In genomic region chr9:135340726-135341475, GRCh38 we compare ENCODE assay signal across 24 cellular contexts.
A peak's percentile ranks its signal among the peaks of the same experiment; 100 is the strongest.
DNase-seq lines count a peak whose midpoint lies in the region; ATAC-seq and TF ChIP-seq lines count a peak whose summit lies in the region.
"Had no signal": no experiment of that assay in that cellular context is flagged by ENCODE, and none has a peak within 500 bp of the region (broad histone marks: within the 10 kb centered on the region; RNA-seq: fewer than 3 reads in every experiment).

No MANE protein-coding gene starts in this region.

- H3K27ac Mint-ChIP-seq in immature natural killer cell = no peak overlapping the region
- H3K27ac Mint-ChIP-seq: CD8-positive, alpha-beta T cell; dendritic cell treated with granulocyte-macrophage colony-stimulating factor and Interleukin-4, amounts not matched to agents 40 ng/mL and 50 ng/mL, for 4 days; mesothelial cell of epicardium; nephron progenitor cell had no signal

- no peak overlapping the region for H3K4me3 ChIP-seq in Peyer's patch
- no peak overlapping the region; the same call in 1 of the 2 replicates for H3K4me3 ChIP-seq in iPS-20b (ENCODE audit: low read length)
- H3K4me3 ChIP-seq in aorta (ENCODE audit: low read length in 2 of 2) = no peak overlapping the region
- H3K4me3 ChIP-seq in MG63 = no peak overlapping the region
- H3K4me3 ChIP-seq: breast epithelium, hepatocyte, vagina had no signal

- TF ChIP-seq CTCF in Peyer's patch (IDR thresholded peaks at IDR 0.05) = no peak

- H3K4me3 Mint-ChIP-seq in immature natural killer cell = no peak overlapping the region
- H3K4me3 Mint-ChIP-seq: activated T-cell treated with anti-CD3 and anti-CD28 coated beads, Interleukin-2, amount 50 U/mL, for 4 hours; CD8-positive, alpha-beta T cell; dendritic cell treated with granulocyte-macrophage colony-stimulating factor and Interleukin-4, amounts not matched to agents 40 ng/mL and 50 ng/mL, for 4 days; mesothelial cell of epicardium; nephron progenitor cell had no signal

- intact Hi-C loops in cardiac septum (cut with DNase I) = loop anchor here (5.0 kb wide), 1 partner anchor 71 kb away; no protein-coding TSS in a partner anchor
- intact Hi-C loops in Right ventricle myocardium superior (cut with DNase I) = no loop called here
- intact Hi-C loops in aorta (cut with DNase I) = loop anchor here in 1 of 2 donors (5.0 kb wide), 1 partner anchor 254 kb away; the partner anchor contains the start of gene OLFM1

- peaks cover 0 to 5% (median 2%) of the 10 kb centered on the region in 3 donors for H3K27me3 Mint-ChIP-seq in immature natural killer cell (ENCODE audit: low read depth in 3 of 3)

- 30 to 33% methylated on average over 20 of the region's 20 CpGs for WGBS in aorta, 2 donors

- H3K4me1 ChIP-seq in Peyer's patch = peaks cover 0 to 4% (median 0%) of the 10 kb centered on the region in 4 donors
- peaks cover 21% of the 10 kb centered on the region; the same call in 1 of the 2 replicates for H3K4me1 ChIP-seq in iPS-20b (ENCODE audit: insufficient read depth, low read length)
- H3K4me1 ChIP-seq in aorta (ENCODE audit: control insufficient read depth in 1 of 2, insufficient read depth in 2 of 2, low read length in 2 of 2) = no peaks in the 10 kb centered on the region
- H3K4me1 ChIP-seq: breast epithelium had no signal

- peak; percentile 60 for DNase-seq in cardiac septum (ENCODE audit: low spot score)
- no peak for DNase-seq in Right ventricle myocardium superior
- DNase-seq in Peyer's patch = peak in 2 of 3 donors; percentile 9 to 24
- DNase-seq in aorta = peak; percentile 29 to 56
- no peak for DNase-seq in immature natural killer cell
- DNase-seq in MG63 = no peak
- DNase-seq: activated CD4-positive, alpha-beta T cell treated with anti-CD3 and anti-CD28 coated beads, Interleukin-2, amount 50 U/mL, for 1 hour; CD8-positive, alpha-beta T cell; DND-41; foreskin fibroblast; Kasumi-1; NCI-H1105; NCI-H526; nephron progenitor cell; SHP77; T-helper 1 cell had no signal

- TF ChIP-seq POLR2A in Peyer's patch (IDR thresholded peaks at IDR 0.05) = no peak

- H3K4me1 Mint-ChIP-seq in immature natural killer cell = no peaks in the 10 kb centered on the region

- H3K27me3 ChIP-seq in Peyer's patch (no peaks in the 10 kb centered on the region), iPS-20b (ENCODE audit: insufficient read depth, low read length) (no peaks in the 10 kb centered on the region; the same call in 1 of the 2 replicates), aorta (ENCODE audit: control insufficient read depth in 1 of 2, insufficient read depth in 2 of 2, low read length in 1 of 2) (no peaks in the 10 kb centered on the region), MG63 (no peaks in the 10 kb centered on the region)
- H3K27me3 ChIP-seq: vagina had no signal

- H3K9me3 Mint-ChIP-seq in immature natural killer cell = peaks cover 0 to 2% (median 0%) of the 10 kb centered on the region in 6 donors
- H3K9me3 Mint-ChIP-seq: activated T-cell treated with anti-CD3 and anti-CD28 coated beads, Interleukin-2, amount 50 U/mL, for 4 hours; CD8-positive, alpha-beta T cell; dendritic cell treated with granulocyte-macrophage colony-stimulating factor and Interleukin-4, amounts not matched to agents 40 ng/mL and 50 ng/mL, for 4 days; mesothelial cell of epicardium; nephron progenitor cell had no signal

- H3K27ac ChIP-seq in Peyer's patch (no peak overlapping the region), iPS-20b (ENCODE audit: low read length) (peak overlapping the region; percentile 99), aorta (ENCODE audit: low read depth in 1 of 2, low read length in 2 of 2) (no peak overlapping the region)
- H3K27ac ChIP-seq: breast epithelium, hepatocyte, vagina had no signal

- ATAC-seq in Right ventricle myocardium superior (ENCODE audit: poor library complexity) (no peak), aorta (ENCODE audit: low FRiP score) (no peak), GM18868 (IDR thresholded peaks at IDR 0.05; ENCODE audit: unreplicated experiment) (no peak)
- ATAC-seq: activated T-cell treated with anti-CD3 and anti-CD28 coated beads, Interleukin-2, amount 50 U/mL, for 4 hours; CD8-positive, alpha-beta T cell had no signal

- H3K36me3 ChIP-seq in Peyer's patch (no peaks in the 10 kb centered on the region), iPS-20b (ENCODE audit: insufficient read depth, low read depth, low read length) (no peaks in the 10 kb centered on the region), aorta (ENCODE audit: control insufficient read depth in 1 of 2, insufficient read depth in 2 of 2, low read length in 1 of 2) (no peaks in the 10 kb centered on the region), MG63 (no peaks in the 10 kb centered on the region)
- H3K36me3 ChIP-seq: breast epithelium, vagina had no signal

- peak overlapping the region; percentile 87 for H3K9ac ChIP-seq in iPS-20b (ENCODE audit: low read depth, low read length)

- H3K9me3 ChIP-seq in Peyer's patch (no peaks in the 10 kb centered on the region), iPS-20b (ENCODE audit: insufficient read depth, low read depth, low read length) (no peaks in the 10 kb centered on the region), aorta (ENCODE audit: control insufficient read depth, low read length) (no peaks in the 10 kb centered on the region), MG63 (no peaks in the 10 kb centered on the region)
- H3K9me3 ChIP-seq: breast epithelium, vagina had no signal

- H3K36me3 Mint-ChIP-seq in immature natural killer cell = no peaks in the 10 kb centered on the region
- H3K36me3 Mint-ChIP-seq: CD8-positive, alpha-beta T cell; mesothelial cell of epicardium had no signal

Comparison
In these comparisons a context has a peak if more than half of its experiments do, and no peak if none do; other contexts are left out.
1. DNase-seq: peak in cardiac septum (single experiment), Peyer's patch (2 of 3) and aorta (2 of 2); none in Right ventricle myocardium superior (single experiment), immature natural killer cell (0 of 3) and MG63 (single experiment).